8 cellular contexts compared by ENCODE assay signal in the genomic region with DNA sequence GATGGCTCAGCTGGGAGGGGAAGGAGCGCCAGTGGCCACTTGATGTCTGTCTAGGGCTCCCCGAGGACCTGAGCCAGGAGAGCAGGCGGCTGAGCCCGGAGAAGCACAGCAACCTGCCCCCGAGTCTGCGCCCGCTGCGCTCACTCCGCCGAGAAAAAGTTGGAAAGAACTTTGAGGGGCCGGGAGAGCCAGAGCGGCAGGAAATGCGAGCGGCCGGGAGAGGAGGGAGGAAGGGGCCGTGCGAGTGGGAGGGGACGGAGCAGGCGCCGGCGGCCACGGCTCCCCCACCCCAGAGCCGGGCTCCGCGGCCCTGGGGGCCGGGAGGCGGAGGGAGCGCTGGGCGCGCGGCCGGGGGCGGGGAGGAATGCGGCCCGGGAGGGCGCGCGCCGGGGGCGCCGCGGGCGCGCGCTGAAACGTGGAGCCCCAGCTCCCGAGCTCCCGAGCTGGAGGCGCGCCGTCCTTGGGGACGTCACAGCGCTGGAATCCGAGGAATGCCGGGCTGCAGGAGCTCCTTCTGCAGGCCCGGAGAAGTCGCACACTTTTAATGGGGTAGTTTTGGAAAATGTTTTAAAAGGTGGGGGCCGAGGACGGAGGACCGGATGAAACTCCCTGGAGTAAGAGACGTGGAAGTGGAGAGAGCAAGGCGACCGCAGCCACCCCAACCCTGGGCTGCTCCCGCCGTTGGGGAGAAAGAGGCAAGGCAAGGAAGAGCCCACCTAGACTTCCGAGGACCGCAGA. TPM values are rescaled to one million over a fixed set of nuclear protein-coding genes. Genes with fewer than 3 reads are reported as not detected.
A peak's percentile ranks its signal among the peaks of the same experiment; 100 is the strongest.
DNase-seq lines count a peak whose midpoint lies in the region; ATAC-seq and TF ChIP-seq lines count a peak whose summit lies in the region.

A gene (minus strand): TSS at position 167 of the 738 bp plus-strand sequence. CDS start 86,799 bp downstream, outside the sequence.

- no peaks in the 10 kb centered on the region for H3K27me3 Mint-ChIP-seq in nephron progenitor cell (ENCODE audit: low read depth, poor library complexity)

- H3K27ac Mint-ChIP-seq in activated naive CD4-positive, alpha-beta T cell treated with anti-CD3 and anti-CD28 coated beads, Interleukin-2, amount 50 U/mL, for 72 hours = no peak within 1 kb of the TSS
- H3K27ac Mint-ChIP-seq in nephron progenitor cell = peak within 1 kb of the TSS; percentile 100

- H3K36me3 Mint-ChIP-seq in activated naive CD4-positive, alpha-beta T cell treated with anti-CD3 and anti-CD28 coated beads, Interleukin-2, amount 50 U/mL, for 72 hours = no peaks in the 10 kb centered on the region
- no peaks in the 10 kb centered on the region for H3K36me3 Mint-ChIP-seq in nephron progenitor cell (ENCODE audit: low read depth)

- peak; percentile 74 for DNase-seq in Ammon's horn (ENCODE audit: low spot score)
- peak; percentile 98 for DNase-seq in MG63
- DNase-seq in activated naive CD4-positive, alpha-beta T cell treated with anti-CD3 and anti-CD28 coated beads, Interleukin-2, amount 50 U/mL, for 72 hours (ENCODE audit: low spot score in 2 of 2) = no peak
- peak; percentile 17 for DNase-seq in germinal center (ENCODE audit: low spot score)
- peak; percentile 92 for DNase-seq in nephron progenitor cell

- ATAC-seq in GM18511 (IDR thresholded peaks at IDR 0.05; ENCODE audit: unreplicated experiment) (peak; percentile 53), GM18867 (IDR thresholded peaks at IDR 0.05; ENCODE audit: unreplicated experiment) (no peak), HG03378 (IDR thresholded peaks at IDR 0.05; ENCODE audit: unreplicated experiment) (no peak)
- ATAC-seq in activated naive CD4-positive, alpha-beta T cell treated with anti-CD3 and anti-CD28 coated beads, Interleukin-2, amount 50 U/mL, for 72 hours = peak; percentile 65 to 90

- H3K9me3 Mint-ChIP-seq in activated naive CD4-positive, alpha-beta T cell treated with anti-CD3 and anti-CD28 coated beads, Interleukin-2, amount 50 U/mL, for 72 hours = no peaks in the 10 kb centered on the region
- no peaks in the 10 kb centered on the region for H3K9me3 Mint-ChIP-seq in nephron progenitor cell

- H3K9me3 ChIP-seq in MG63 = no peaks in the 10 kb centered on the region

- H3K4me3 Mint-ChIP-seq in nephron progenitor cell = peak within 1 kb of the TSS; percentile 97

- peaks cover 22% of the 10 kb centered on the region for H3K36me3 ChIP-seq in MG63

- H3K27me3 ChIP-seq in MG63 = no peaks in the 10 kb centered on the region

- H3K4me1 Mint-ChIP-seq in nephron progenitor cell = peaks cover 83% of the 10 kb centered on the region

- H3K4me3 ChIP-seq in MG63 = peak within 1 kb of the TSS; percentile 99

- TF ChIP-seq CTCF in nephron progenitor cell (IDR thresholded peaks at IDR 0.05) = peak; percentile 23

RNA-seq across cellular contexts. Expression of the gene that starts here (rescaled TPM):
- total RNA-seq in MG63 (2014; rRNA removed; shearing (Covaris generic); ENCODE audit: low replicate concordance) = 41.3 and 45.2 TPM in 2 replicates
- 1 to 10 TPM; 4.0 to 4.3 TPM for total RNA-seq in activated naive CD4-positive, alpha-beta T cell treated with anti-CD3 and anti-CD28 coated beads, Interleukin-2, amount 50 U/mL, for 72 hours

Comparison
In these comparisons a context has a peak if more than half of its experiments do, and no peak if none do; other contexts are left out.
1. DNase-seq: peak in Ammon's horn (single experiment), MG63 (single experiment), germinal center (single experiment) and nephron progenitor cell (single experiment); none in activated naive CD4-positive, alpha-beta T cell treated with anti-CD3 and anti-CD28 coated beads, Interleukin-2, amount 50 U/mL, for 72 hours (0 of 2).
2. ATAC-seq: peak in GM18511 (single experiment) and activated naive CD4-positive, alpha-beta T cell treated with anti-CD3 and anti-CD28 coated beads, Interleukin-2, amount 50 U/mL, for 72 hours (2 of 2); none in GM18867 (single experiment) and HG03378 (single experiment).